In the genomic region with DNA sequence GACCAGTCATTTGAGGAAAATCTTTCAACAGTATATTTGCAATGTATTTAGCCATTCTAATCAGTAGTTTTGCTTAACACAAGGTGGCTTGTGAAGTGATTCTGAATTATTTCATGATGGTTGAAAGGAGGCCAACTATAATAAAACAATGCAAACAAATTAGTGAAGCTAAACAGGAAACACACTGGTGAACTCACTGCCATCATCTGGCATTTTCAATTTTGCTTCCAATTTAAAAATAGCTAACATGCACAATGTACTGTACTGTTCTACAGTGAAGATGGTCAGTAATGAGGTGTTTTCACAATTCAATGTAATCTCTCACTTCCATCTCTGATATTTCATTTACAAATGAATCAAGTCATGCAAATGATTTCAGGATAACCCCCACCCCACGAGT, we compare ENCODE assay signal across 14 cellular contexts.
"Had no signal": no experiment of that assay in that cellular context is flagged by ENCODE, and none has a peak within 500 bp of the region (broad histone marks: within the 10 kb centered on the region; RNA-seq: fewer than 3 reads in every experiment).

No MANE protein-coding gene starts in this region.

- H3K27me3 ChIP-seq: right atrium auricular region, suprapubic skin had no signal

- FAIRE-seq: endometrium had no signal

- H3K4me3 ChIP-seq: dorsolateral prefrontal cortex, right atrium auricular region, skin epidermis, suprapubic skin had no signal

- H3K9me3 ChIP-seq: right atrium auricular region, suprapubic skin had no signal

- H3K36me3 ChIP-seq: right atrium auricular region, suprapubic skin had no signal

- H3K27ac ChIP-seq: dorsolateral prefrontal cortex, right atrium auricular region, skin epidermis, suprapubic skin had no signal

- ATAC-seq: activated naive CD8-positive, alpha-beta T cell treated with anti-CD3 and anti-CD28 coated beads, Interleukin-2, amount 50 U/mL, for 24 hours; esophagus mucosa; T-cell had no signal

- DNase-seq: activated CD4-positive, CD25-positive, alpha-beta regulatory T cell treated with anti-CD3 and anti-CD28 coated beads, Interleukin-2, amount 50 U/mL, for 72 hours; activated naive CD4-positive, alpha-beta T cell treated with anti-CD3 and anti-CD28 coated beads for 36 hours; activated naive CD8-positive, alpha-beta T cell treated with anti-CD3 and anti-CD28 coated beads, Interleukin-2, amount 50 U/mL, for 24 hours; activated T-cell treated with anti-CD3 and anti-CD28 coated beads, Interleukin-2, amount 50 U/mL, for 1 hour; dorsolateral prefrontal cortex; foreskin fibroblast; kidney glomerular epithelial cell; T-cell; T-helper 9 cell had no signal

- H3K4me1 ChIP-seq: right atrium auricular region, suprapubic skin had no signal
